ENCODE assay signal across 9 cellular contexts in the genomic region with DNA sequence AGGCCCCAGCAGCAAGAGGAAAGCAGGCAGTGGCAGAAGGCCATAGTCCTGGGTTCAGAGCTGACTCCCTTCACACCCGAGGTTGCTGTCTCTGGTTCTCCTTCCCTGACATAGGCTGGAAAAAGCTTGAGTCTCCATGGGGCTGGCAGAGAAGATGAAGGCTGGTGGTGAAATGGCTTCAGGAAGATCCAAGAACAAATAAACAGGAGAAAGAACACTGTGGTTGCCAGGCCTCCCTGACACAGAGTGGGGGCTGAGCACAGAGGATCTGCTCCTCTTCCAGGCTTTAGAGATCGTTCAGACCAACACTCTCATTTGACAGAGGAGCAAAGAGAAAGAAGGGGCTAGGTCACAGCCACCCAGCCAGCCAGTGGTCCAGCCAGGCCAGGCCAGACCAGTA. TPM values are rescaled to one million over a fixed set of nuclear protein-coding genes. Genes with fewer than 3 reads are reported as not detected.
DNase-seq lines count a peak whose midpoint lies in the region; ATAC-seq and TF ChIP-seq lines count a peak whose summit lies in the region.
"Had no signal": no experiment of that assay in that cellular context is flagged by ENCODE, and none has a peak within 500 bp of the region (broad histone marks: within the 10 kb centered on the region; RNA-seq: fewer than 3 reads in every experiment).

No MANE protein-coding gene starts in this region.

- peaks cover 18% of the 10 kb centered on the region for H3K36me3 ChIP-seq in IMR-90 (ENCODE audit: control insufficient read depth, insufficient read depth, low read length)

- WGBS in IMR-90 (ENCODE audit: extremely low coverage in 2 of 2, insufficient read length in 1 of 2), 2 experiments, result no CpG with 5 or more reads among the region's 2 CpGs

- H2AFZ ChIP-seq in IMR-90 (replicated peaks; ENCODE audit: low read length, poor library complexity), result no peak overlapping the region

- H3K79me1 ChIP-seq in IMR-90 (ENCODE audit: low read depth in 1 of 2, low read length in 2 of 2), result peaks cover 13 to 91% of the 10 kb centered on the region in 2 experiments; a peak in 3 of 4 replicates

- H3K4ac ChIP-seq in IMR-90 (ENCODE audit: low read depth, low read length), result 0 out of 2 replicates have a peak overlapping the region, but pooled peaks have one; percentile 8

- in situ Hi-C loops in IMR-90 (cut with MboI; ENCODE audit: low sequenced_read_pairs), result no loop called here

- H4K91ac ChIP-seq in IMR-90 (ENCODE audit: insufficient read depth, low read depth, low read length), result no peak overlapping the region

- DNase-seq in IMR-90 (peak; percentile 51), hepatic stellate cell (ENCODE audit: low spot score) (peak; percentile 62), SW480 (ENCODE audit: low spot score) (no peak), nucleus accumbens (lab: John Stamatoyannopoulos, UW) (no peak)
- DNase-seq: NCI-H1417, RPMI8226 had no signal

- TF ChIP-seq POLR2A in IMR-90 (IDR thresholded peaks at IDR 0.05; ENCODE audit: low read depth, low read length), result no peak

- peak overlapping the region in 1 of 2 experiments; percentile 1; a peak in 1 of 4 replicates for H4K8ac ChIP-seq in IMR-90 (ENCODE audit: low read depth in 2 of 2, low read length in 2 of 2)

- TF ChIP-seq CTCF in IMR-90 (conservative IDR thresholded peaks at IDR 0.05; ENCODE audit: low read depth, low read length), result no peak

- no TSS peak for BruUV-seq in IMR-90 (replicated peaks; lab: Mats Ljungman, UMichigan)

- no peak overlapping the region for H2BK20ac ChIP-seq in IMR-90 (ENCODE audit: low read depth, low read length)

- H3K36me3 Mint-ChIP-seq in activated T-helper 17 cell treated with anti-CD3 and anti-CD28 coated beads, Interleukin-2, amount 50 U/mL, for 72 hours (ENCODE audit: low read depth), result peaks cover 99% of the 10 kb centered on the region
- H3K36me3 Mint-ChIP-seq in stimulated activated memory B cell treated with anti-CD40 and anti-IgM and Interleukin-4, amounts not matched to agents 10 μg/mL and 1 μg/mL and 100 μg/mL, for 72 hours, result peaks cover 21% of the 10 kb centered on the region

- no peak overlapping the region for H3K9ac ChIP-seq in IMR-90 (ENCODE audit: low read depth, low read length)

- no peaks in the 10 kb centered on the region for H3K9me3 Mint-ChIP-seq in activated T-helper 17 cell treated with anti-CD3 and anti-CD28 coated beads, Interleukin-2, amount 50 U/mL, for 72 hours
- H3K9me3 Mint-ChIP-seq in stimulated activated memory B cell treated with anti-CD40 and anti-IgM and Interleukin-4, amounts not matched to agents 10 μg/mL and 1 μg/mL and 100 μg/mL, for 72 hours, result no peaks in the 10 kb centered on the region

- peak overlapping the region; percentile 53; the same call in 1 of the 2 replicates for H2AK5ac ChIP-seq in IMR-90 (ENCODE audit: low read depth, low read length)

- peak overlapping the region; percentile 97 for H3K4me3 Mint-ChIP-seq in activated T-helper 17 cell treated with anti-CD3 and anti-CD28 coated beads, Interleukin-2, amount 50 U/mL, for 72 hours
- no peak overlapping the region for H3K4me3 Mint-ChIP-seq in stimulated activated memory B cell treated with anti-CD40 and anti-IgM and Interleukin-4, amounts not matched to agents 10 μg/mL and 1 μg/mL and 100 μg/mL, for 72 hours

- no peak overlapping the region for H3K56ac ChIP-seq in IMR-90 (ENCODE audit: extremely low read depth, insufficient read depth, low read length)

- H3K4me1 Mint-ChIP-seq in activated T-helper 17 cell treated with anti-CD3 and anti-CD28 coated beads, Interleukin-2, amount 50 U/mL, for 72 hours, result peaks cover 55% of the 10 kb centered on the region
- H3K4me1 Mint-ChIP-seq in stimulated activated memory B cell treated with anti-CD40 and anti-IgM and Interleukin-4, amounts not matched to agents 10 μg/mL and 1 μg/mL and 100 μg/mL, for 72 hours, result peaks cover 99% of the 10 kb centered on the region

- intact Hi-C loops in IMR-90 (cut with micrococcal nuclease), result no loop called here

- H3K27ac Mint-ChIP-seq in activated T-helper 17 cell treated with anti-CD3 and anti-CD28 coated beads, Interleukin-2, amount 50 U/mL, for 72 hours, result peak overlapping the region; percentile 94
- peak overlapping the region; percentile 97 for H3K27ac Mint-ChIP-seq in stimulated activated memory B cell treated with anti-CD40 and anti-IgM and Interleukin-4, amounts not matched to agents 10 μg/mL and 1 μg/mL and 100 μg/mL, for 72 hours

- no peak overlapping the region for H2BK120ac ChIP-seq in IMR-90 (ENCODE audit: low read depth, low read length)

- H3K27me3 ChIP-seq in IMR-90 (ENCODE audit: control insufficient read depth, insufficient read depth, low read length), result no peaks in the 10 kb centered on the region

- dilution Hi-C loops in IMR-90 (cut with HindIII; ENCODE audit: low sequenced_read_pairs, unreplicated experiment), result no loop called here

- H3K18ac ChIP-seq in IMR-90 (ENCODE audit: low read depth, low read length), result no peak overlapping the region

- H2BK5ac ChIP-seq in IMR-90 (ENCODE audit: low read depth, low read length, poor library complexity, severe bottlenecking), result peak overlapping the region; percentile 3

- H3K4me3 ChIP-seq in IMR-90 (ENCODE audit: insufficient read depth, low read depth, low read length), result no peak overlapping the region

- no peak overlapping the region for H2BK15ac ChIP-seq in IMR-90 (ENCODE audit: low read depth, low read length)

- CTCF ChIA-PET in IMR-90 (lab: Yijun Ruan, JAX), result no interaction called here

- no peaks in the 10 kb centered on the region for H3K9me3 ChIP-seq in IMR-90 (ENCODE audit: control insufficient read depth, insufficient read depth, low read length)

- H3K9me1 ChIP-seq in IMR-90 (ENCODE audit: insufficient read depth, low read length), result peaks cover 42% of the 10 kb centered on the region

- peaks cover 57% of the 10 kb centered on the region for H3K4me1 ChIP-seq in IMR-90 (ENCODE audit: control insufficient read depth, insufficient read depth, low read length)

- H3K4me2 ChIP-seq in IMR-90 (ENCODE audit: low read depth, low read length), result peak overlapping the region; percentile 28; the same call in 1 of the 2 replicates

- H3K27ac ChIP-seq in IMR-90 (ENCODE audit: insufficient read depth, low read length), result peak overlapping the region; percentile 39; the same call in 1 of the 2 replicates

- ATAC-seq in IMR-90 (ENCODE audit: low read depth) (peak; percentile 62), GM19467 (IDR thresholded peaks at IDR 0.05; ENCODE audit: unreplicated experiment) (no peak)
- ATAC-seq in activated T-helper 17 cell treated with anti-CD3 and anti-CD28 coated beads, Interleukin-2, amount 50 U/mL, for 72 hours (replicated peaks), result no peak
- no peak for ATAC-seq in stimulated activated memory B cell treated with anti-CD40 and anti-IgM and Interleukin-4, amounts not matched to agents 10 μg/mL and 1 μg/mL and 100 μg/mL, for 72 hours

- H3K27me3 Mint-ChIP-seq in activated T-helper 17 cell treated with anti-CD3 and anti-CD28 coated beads, Interleukin-2, amount 50 U/mL, for 72 hours, result no peaks in the 10 kb centered on the region
- H3K27me3 Mint-ChIP-seq in stimulated activated memory B cell treated with anti-CD40 and anti-IgM and Interleukin-4, amounts not matched to agents 10 μg/mL and 1 μg/mL and 100 μg/mL, for 72 hours, result no peaks in the 10 kb centered on the region

- no peak for TF ChIP-seq RAD21 in IMR-90 (IDR thresholded peaks at IDR 0.05; ENCODE audit: low read length)

- H3K14ac ChIP-seq in IMR-90 (replicated peaks; ENCODE audit: low read depth, low read length), result peak overlapping the region; percentile 61

- peak overlapping the region; percentile 21 for H2AK9ac ChIP-seq in IMR-90 (replicated peaks; ENCODE audit: low read depth, low read length, poor library complexity)

- no peak overlapping the region for H4K5ac ChIP-seq in IMR-90 (ENCODE audit: low read depth, low read length)

- peaks cover 99% of the 10 kb centered on the region for H4K20me1 ChIP-seq in IMR-90 (ENCODE audit: insufficient read depth, low read length)

- peak overlapping the region; percentile 19 for H3K23ac ChIP-seq in IMR-90 (ENCODE audit: low read depth, low read length)

- POLR2A ChIA-PET in IMR-90 (lab: Charles Lee; ENCODE audit: unreplicated experiment), result no interaction called here

TF ChIP-seq in IMR-90, 13 proteins besides CTCF, POLR2A, EP300 and RAD21:
- TF ChIP-seq MAZ (IDR thresholded peaks at IDR 0.05; ENCODE audit: borderline replicate concordance, low read depth, low read length) (peak; percentile 62; the same call in 1 of the 2 replicates), CHD1 (IDR thresholded peaks at IDR 0.05; ENCODE audit: low read depth, low read length) (no peak), CEBPB (IDR thresholded peaks at IDR 0.05; ENCODE audit: low read depth, low read length) (no peak), RFX5 (IDR thresholded peaks at IDR 0.05; ENCODE audit: low read depth, low read length) (no peak)

RNA-seq across cellular contexts. Expression of a gene that starts 14.3 kb away (rescaled TPM):
- total RNA-seq in IMR-90 (2012; rRNA removed), result 10.4 and 10.6 TPM in 2 replicates
- 64.7 and 65.1 TPM in 2 replicates for polyA plus RNA-seq in IMR-90 (2012; rRNA removed)
- 51.5 and 60.5 TPM in 2 replicates for polyA plus RNA-seq in IMR-90 (2012; cell fraction: cytosol; rRNA removed)
- polyA plus RNA-seq in IMR-90 (2012; cell fraction: nucleus; rRNA removed; ENCODE audit: low replicate concordance), result 183 and 377 TPM in 2 replicates
- total RNA-seq in activated T-helper 17 cell treated with anti-CD3 and anti-CD28 coated beads, Interleukin-2, amount 50 U/mL, for 72 hours, result 100 to 1,000 TPM; 163 to 471 TPM

RNA-seq across cellular contexts. Expression of a gene that starts 32.4 kb away (rescaled TPM):
- 4.4 and 4.8 TPM in 2 replicates for total RNA-seq in IMR-90 (2012; rRNA removed)
- 5.9 and 6.0 TPM in 2 replicates for polyA plus RNA-seq in IMR-90 (2012; rRNA removed)
- polyA plus RNA-seq in IMR-90 (2012; cell fraction: cytosol; rRNA removed), result 4.1 and 10.3 TPM in 2 replicates
- polyA plus RNA-seq in IMR-90 (2012; cell fraction: nucleus; rRNA removed; ENCODE audit: low replicate concordance), result 10.0 and 10.3 TPM in 2 replicates
- 1 to 10 TPM; 6.7 to 8.2 TPM for total RNA-seq in activated T-helper 17 cell treated with anti-CD3 and anti-CD28 coated beads, Interleukin-2, amount 50 U/mL, for 72 hours

RNA-seq across cellular contexts. Expression of a gene that starts 46.7 kb away (rescaled TPM):
- total RNA-seq in IMR-90 (2012; rRNA removed), result 0.83 and 1.3 TPM in 2 replicates
- 2.0 and 2.9 TPM in 2 replicates for polyA plus RNA-seq in IMR-90 (2012; rRNA removed)
- polyA plus RNA-seq in IMR-90 (2012; cell fraction: cytosol; rRNA removed), result 1.7 TPM in 2 replicates
- polyA plus RNA-seq in IMR-90 (2012; cell fraction: nucleus; rRNA removed; ENCODE audit: low replicate concordance), result 11.2 and 11.8 TPM in 2 replicates
- total RNA-seq in activated T-helper 17 cell treated with anti-CD3 and anti-CD28 coated beads, Interleukin-2, amount 50 U/mL, for 72 hours, result 1 to 10 TPM; 1.4 to 8.4 TPM

Comparison
In these comparisons a context has a peak if more than half of its experiments do, and no peak if none do; other contexts are left out.
1. DNase-seq: peak in IMR-90 (single experiment) and hepatic stellate cell (single experiment); none in SW480 (single experiment) and nucleus accumbens (0 of 56).
2. RNA of a gene that starts 14.3 kb away (total RNA-seq): 163 to 471 TPM in activated T-helper 17 cell treated with anti-CD3 and anti-CD28 coated beads, Interleukin-2, amount 50 U/mL, for 72 hours; 10.4 to 10.6 TPM in IMR-90; every median in the first group is over 10 times any median in the second.